In genomic region chr6:151681426-151682059, GRCh38 we compare ENCODE assay signal across 11 cellular contexts.
DNase-seq lines count a peak whose midpoint lies in the region; ATAC-seq, FAIRE-seq and TF ChIP-seq lines count a peak whose summit lies in the region.
"Had no signal": no experiment of that assay in that cellular context is flagged by ENCODE, and none has a peak within 500 bp of the region (broad histone marks: within the 10 kb centered on the region; RNA-seq: fewer than 3 reads in every experiment).

No MANE protein-coding gene starts in this region.

- no peaks in the 10 kb centered on the region for H3K27me3 ChIP-seq in stomach

- TF ChIP-seq EP300 in stomach (IDR thresholded peaks at IDR 0.05): no peak

- H3K4me1 ChIP-seq in kidney (ENCODE audit: control insufficient read depth in 1 of 2, insufficient read depth in 1 of 2, low read depth in 1 of 2, low read length in 2 of 2): peaks cover 0 to 8% of the 10 kb centered on the region in 2 donors
- peaks cover 0 to 21% (median 0%) of the 10 kb centered on the region in 4 donors for H3K4me1 ChIP-seq in stomach

- H3K4me3 Mint-ChIP-seq in activated B cell treated with CpG ODN at 0.5 μM for 24 hours: peak overlapping the region; percentile 66
- no peak overlapping the region for H3K4me3 Mint-ChIP-seq in activated T-helper 1 cell treated with anti-CD3 and anti-CD28 coated beads, Interleukin-12 subunit alpha, Interleukin-12 subunit beta, Interleukin-2, Interleukin-4 antibody, amounts not matched to agents 30 ng/mL and 10 ng/mL and 1 ng/mL, durations not matched to agents 14 hours and 24 hours and 36 hours

- DNase-seq in activated B cell treated with CpG ODN at 0.5 μM for 24 hours (no peak), kidney (no peak), stomach (no peak)
- no peak for DNase-seq in activated T-helper 1 cell treated with anti-CD3 and anti-CD28 coated beads, Interleukin-12 subunit alpha, Interleukin-12 subunit beta, Interleukin-2, Interleukin-4 antibody, amounts not matched to agents 30 ng/mL and 10 ng/mL and 1 ng/mL, durations not matched to agents 14 hours and 24 hours and 36 hours (ENCODE audit: low spot score)
- no peak for DNase-seq in activated CD4-positive, CD25-positive, alpha-beta regulatory T cell treated with anti-CD3 and anti-CD28 coated beads, Interleukin-2, amount 50 U/mL, for 72 hours
- no peak for DNase-seq in activated T-cell treated with anti-CD3 and anti-CD28 coated beads, Interleukin-2, amount 50 U/mL, for 48 hours
- DNase-seq: activated T-cell treated with anti-CD3 and anti-CD28 coated beads for 4 hours, erythroblast, nucleus accumbens had no signal

- FAIRE-seq in kidney (lab: Jason Lieb, UNC): no peak

- peaks cover 13% of the 10 kb centered on the region for H3K4me1 Mint-ChIP-seq in activated B cell treated with CpG ODN at 0.5 μM for 24 hours
- peaks cover 2% of the 10 kb centered on the region for H3K4me1 Mint-ChIP-seq in activated T-helper 1 cell treated with anti-CD3 and anti-CD28 coated beads, Interleukin-12 subunit alpha, Interleukin-12 subunit beta, Interleukin-2, Interleukin-4 antibody, amounts not matched to agents 30 ng/mL and 10 ng/mL and 1 ng/mL, durations not matched to agents 14 hours and 24 hours and 36 hours (ENCODE audit: low read depth)

- peak overlapping the region; percentile 55 to 63 for H3K9ac ChIP-seq in kidney (ENCODE audit: low read length in 2 of 2)

- no peaks in the 10 kb centered on the region for H3K9me3 ChIP-seq in kidney (ENCODE audit: control insufficient read depth in 1 of 2, low read length in 2 of 2)
- H3K9me3 ChIP-seq in stomach: no peaks in the 10 kb centered on the region

- peaks cover 2% of the 10 kb centered on the region for H3K27me3 Mint-ChIP-seq in activated B cell treated with CpG ODN at 0.5 μM for 24 hours
- H3K27me3 Mint-ChIP-seq in activated T-helper 1 cell treated with anti-CD3 and anti-CD28 coated beads, Interleukin-12 subunit alpha, Interleukin-12 subunit beta, Interleukin-2, Interleukin-4 antibody, amounts not matched to agents 30 ng/mL and 10 ng/mL and 1 ng/mL, durations not matched to agents 14 hours and 24 hours and 36 hours (ENCODE audit: insufficient read depth): peaks cover 5% of the 10 kb centered on the region

- H3K4me3 ChIP-seq in kidney (ENCODE audit: low read length in 2 of 2): peak overlapping the region; percentile 14 to 24
- peak overlapping the region in 3 of 4 donors; percentile 17 to 23 (median 22) for H3K4me3 ChIP-seq in stomach

- H3K36me3 ChIP-seq in kidney (ENCODE audit: control insufficient read depth in 1 of 2, insufficient read depth in 2 of 2, low read length in 2 of 2) (no peaks in the 10 kb centered on the region), stomach (no peaks in the 10 kb centered on the region)

- ATAC-seq in GM19438 (IDR thresholded peaks at IDR 0.05; ENCODE audit: low read depth, unreplicated experiment) (peak; percentile 60), activated B cell treated with CpG ODN at 0.5 μM for 24 hours (ENCODE audit: low read depth) (peak; percentile 40), HG03432 (IDR thresholded peaks at IDR 0.05; ENCODE audit: unreplicated experiment) (no peak)

- no peak overlapping the region for H3K27ac Mint-ChIP-seq in activated B cell treated with CpG ODN at 0.5 μM for 24 hours
- no peak overlapping the region for H3K27ac Mint-ChIP-seq in activated T-helper 1 cell treated with anti-CD3 and anti-CD28 coated beads, Interleukin-12 subunit alpha, Interleukin-12 subunit beta, Interleukin-2, Interleukin-4 antibody, amounts not matched to agents 30 ng/mL and 10 ng/mL and 1 ng/mL, durations not matched to agents 14 hours and 24 hours and 36 hours

- POLR2A ChIA-PET in activated B cell treated with CpG ODN at 0.5 μM for 24 hours (lab: Charles Lee): interaction anchor here (0.6 to 0.7 kb wide), 2 partner anchors 164 to 538 kb away, joined by 3 to 4 read pairs; no protein-coding TSS in a partner anchor

- H3K36me3 Mint-ChIP-seq in activated B cell treated with CpG ODN at 0.5 μM for 24 hours (ENCODE audit: low read depth): no peaks in the 10 kb centered on the region
- no peaks in the 10 kb centered on the region for H3K36me3 Mint-ChIP-seq in activated T-helper 1 cell treated with anti-CD3 and anti-CD28 coated beads, Interleukin-12 subunit alpha, Interleukin-12 subunit beta, Interleukin-2, Interleukin-4 antibody, amounts not matched to agents 30 ng/mL and 10 ng/mL and 1 ng/mL, durations not matched to agents 14 hours and 24 hours and 36 hours (ENCODE audit: low read depth)

- 37 to 53% (median 43%) methylated on average over 23 of the region's 23 CpGs for WGBS in stomach, 5 donors

- TF ChIP-seq CTCF in activated B cell treated with CpG ODN at 0.5 μM for 24 hours (IDR thresholded peaks at IDR 0.05): no peak
- TF ChIP-seq CTCF in kidney (IDR thresholded peaks at IDR 0.05; ENCODE audit: borderline replicate concordance, extremely low read depth, insufficient read depth): no peak
- TF ChIP-seq CTCF in stomach (IDR thresholded peaks at IDR 0.05): no peak

- peak overlapping the region in 1 of 2 donors; percentile 83 for H3K27ac ChIP-seq in kidney (ENCODE audit: low read depth in 2 of 2, low read length in 2 of 2)
- H3K27ac ChIP-seq in stomach: peak overlapping the region in 4 of 5 donors; percentile 9 to 69 (median 59)

- CTCF ChIA-PET in activated B cell treated with CpG ODN at 0.5 μM for 24 hours (lab: Charles Lee): interaction anchor here (1.8 to 2.4 kb wide), 2 partner anchors 9 to 443 kb away, joined by 8 to 11 read pairs; no protein-coding TSS in a partner anchor

- TF ChIP-seq POLR2A in stomach (IDR thresholded peaks at IDR 0.05): no peak

- no peaks in the 10 kb centered on the region for H3K9me3 Mint-ChIP-seq in activated B cell treated with CpG ODN at 0.5 μM for 24 hours
- H3K9me3 Mint-ChIP-seq in activated T-helper 1 cell treated with anti-CD3 and anti-CD28 coated beads, Interleukin-12 subunit alpha, Interleukin-12 subunit beta, Interleukin-2, Interleukin-4 antibody, amounts not matched to agents 30 ng/mL and 10 ng/mL and 1 ng/mL, durations not matched to agents 14 hours and 24 hours and 36 hours: no peaks in the 10 kb centered on the region

- intact Hi-C loops in activated B cell treated with CpG ODN at 0.5 μM for 24 hours (cut with micrococcal nuclease): no loop called here
- intact Hi-C loops in kidney (cut with DNase I): no loop called here
- intact Hi-C loops in stomach (cut with DNase I; ENCODE audit: low total_unique reads): no loop called here
- intact Hi-C loops in activated T-helper 1 cell treated with anti-CD3 and anti-CD28 coated beads, Interleukin-12 subunit alpha, Interleukin-12 subunit beta, Interleukin-2, Interleukin-4 antibody, amounts not matched to agents 30 ng/mL and 10 ng/mL and 1 ng/mL, durations not matched to agents 14 hours and 24 hours and 36 hours (cut with micrococcal nuclease): no loop called here
